In genomic region chr1:103146143-103146542, GRCh38 we compare ENCODE assay signal across 16 cellular contexts. TPM values are rescaled to one million over a fixed set of nuclear protein-coding genes. Genes with fewer than 3 reads are reported as not detected.
"Had no signal": no experiment of that assay in that cellular context is flagged by ENCODE, and none has a peak within 500 bp of the region (broad histone marks: within the 10 kb centered on the region; RNA-seq: fewer than 3 reads in every experiment).

No MANE protein-coding gene starts in this region.

- H3K4me1 Mint-ChIP-seq: activated CD4-positive, alpha-beta T cell treated with anti-CD3 and anti-CD28 coated beads, Interleukin-2, amount 10 ng/mL, durations not matched to agents 7 days and 5 days had no signal

- H3K36me3 ChIP-seq: adrenal gland, brain microvascular endothelial cell, stomach, thoracic aorta had no signal

- H3K9me3 ChIP-seq: adrenal gland, stomach, thoracic aorta had no signal

- H3K27ac Mint-ChIP-seq: activated CD4-positive, alpha-beta T cell treated with anti-CD3 and anti-CD28 coated beads, Interleukin-2, amount 10 ng/mL, durations not matched to agents 7 days and 5 days; activated T-helper 2 cell treated with anti-CD3 and anti-CD28 coated beads, Interferon-gamma antibody, Interleukin-2, Interleukin-4, amounts not matched to agents 10 μg/mL and 5 μg/mL and 100 μg/mL, durations not matched to agents 14 hours and 24 hours and 36 hours; T-helper 1 cell treated with Interleukin-12 subunit alpha and Interleukin-12 subunit beta and Interleukin-4 antibody, amounts not matched to agents 30 μg/mL and 1 μg/mL, for 36 hours had no signal

- ATAC-seq: left colon had no signal

- H3K4me1 ChIP-seq: adrenal gland, stomach had no signal

- H3K9me3 Mint-ChIP-seq: activated CD4-positive, alpha-beta T cell treated with anti-CD3 and anti-CD28 coated beads, Interleukin-2, amount 10 ng/mL, durations not matched to agents 7 days and 5 days; activated T-helper 2 cell treated with anti-CD3 and anti-CD28 coated beads, Interferon-gamma antibody, Interleukin-2, Interleukin-4, amounts not matched to agents 10 μg/mL and 5 μg/mL and 100 μg/mL, durations not matched to agents 14 hours and 24 hours and 36 hours; T-helper 1 cell treated with Interleukin-12 subunit alpha and Interleukin-12 subunit beta and Interleukin-4 antibody, amounts not matched to agents 30 μg/mL and 1 μg/mL, for 36 hours had no signal

- H3K4me3 ChIP-seq: adrenal gland, stomach, thoracic aorta had no signal

- H3K27ac ChIP-seq: adrenal gland, brain microvascular endothelial cell, stomach, thoracic aorta had no signal

- DNase-seq: activated CD4-positive, alpha-beta T cell treated with anti-CD3 and anti-CD28 coated beads, Interleukin-2, amount 10 ng/mL, durations not matched to agents 7 days and 5 days; activated CD4-positive, CD25-positive, alpha-beta regulatory T cell; activated CD8-positive, alpha-beta memory T cell treated with anti-CD3 and anti-CD28 coated beads for 24 hours; activated naive CD4-positive, alpha-beta T cell treated with anti-CD3 and anti-CD28 coated beads, Interleukin-2, amount 50 U/mL, for 16 hours; adrenal gland; brain microvascular endothelial cell; dermis blood vessel endothelial cell; erythroblast; left colon; stimulated activated CD4-positive, alpha-beta T cell treated with anti-CD3 and anti-CD28 coated beads, Interleukin-15, amount 100 ng/mL, for 24 hours; stomach had no signal

- H3K27me3 ChIP-seq: adrenal gland, brain microvascular endothelial cell, stomach had no signal

- H3K4me3 Mint-ChIP-seq: activated CD4-positive, alpha-beta T cell treated with anti-CD3 and anti-CD28 coated beads, Interleukin-2, amount 10 ng/mL, durations not matched to agents 7 days and 5 days; T-helper 1 cell treated with Interleukin-12 subunit alpha and Interleukin-12 subunit beta and Interleukin-4 antibody, amounts not matched to agents 30 μg/mL and 1 μg/mL, for 36 hours had no signal

- H3K27me3 Mint-ChIP-seq: activated CD4-positive, alpha-beta T cell treated with anti-CD3 and anti-CD28 coated beads, Interleukin-2, amount 10 ng/mL, durations not matched to agents 7 days and 5 days had no signal

RNA-seq across cellular contexts. Expression of gene COL11A1, which starts 37.8 kb away (rescaled TPM):
- total RNA-seq: activated CD4-positive, alpha-beta T cell treated with anti-CD3 and anti-CD28 coated beads, Interleukin-2, amount 10 ng/mL, durations not matched to agents 7 days and 5 days; activated T-helper 2 cell treated with anti-CD3 and anti-CD28 coated beads, Interferon-gamma antibody, Interleukin-2, Interleukin-4, amounts not matched to agents 10 μg/mL and 5 μg/mL and 100 μg/mL, durations not matched to agents 14 hours and 24 hours and 36 hours; lung microvascular endothelial cell; ureter had no signal
- polyA plus RNA-seq: stomach had no signal
